8 cellular contexts compared by ENCODE assay signal in the genomic region with DNA sequence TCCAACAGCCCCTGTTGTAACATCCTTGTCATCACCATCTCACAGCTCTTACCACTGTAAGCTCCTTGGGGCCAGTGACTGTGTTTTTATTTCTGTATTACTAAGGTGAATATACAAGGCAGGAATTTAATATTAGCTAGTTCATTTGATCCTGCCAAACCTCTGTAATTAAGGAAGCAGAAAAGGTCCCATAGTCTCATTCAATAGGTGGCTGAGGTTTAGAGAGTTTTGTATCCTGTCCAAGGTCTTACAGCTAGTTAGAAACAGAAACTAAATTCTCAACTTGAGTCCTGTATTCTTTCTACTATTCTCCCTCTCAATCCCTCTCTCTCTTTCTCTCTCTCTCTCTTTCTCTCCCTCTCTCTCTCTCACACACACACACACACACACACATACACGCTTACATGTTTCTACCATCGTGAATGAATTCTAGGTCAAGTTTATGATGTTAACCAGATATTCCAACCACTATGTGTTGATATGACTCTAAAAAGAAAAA. TPM values are rescaled to one million over a fixed set of nuclear protein-coding genes. Genes with fewer than 3 reads are reported as not detected.
DNase-seq lines count a peak whose midpoint lies in the region; ATAC-seq and TF ChIP-seq lines count a peak whose summit lies in the region.

No MANE protein-coding gene starts in this region.

- peak overlapping the region in 3 of 5 experiments; percentile 0 to 62 (median 61) for H3K27ac Mint-ChIP-seq in brain

- H3K4me2 ChIP-seq in BLaER1, result peak overlapping the region; percentile 66

- H3K36me3 Mint-ChIP-seq in brain, result no peaks in the 10 kb centered on the region

- peak overlapping the region in 4 of 5 experiments; percentile 0 to 82 (median 21) for H3K4me3 Mint-ChIP-seq in brain

- no peak for TF ChIP-seq CTCF in brain (conservative IDR thresholded peaks at IDR 0.05)
- no peak for TF ChIP-seq CTCF in GM20000 (IDR thresholded peaks at IDR 0.05; ENCODE audit: extremely low read depth, missing control alignments)

- H4K20me1 ChIP-seq in BLaER1, result no peaks in the 10 kb centered on the region

- no peaks in the 10 kb centered on the region for H3K9me3 Mint-ChIP-seq in brain

- ATAC-seq in GM19455 (IDR thresholded peaks at IDR 0.05; ENCODE audit: unreplicated experiment), result peak; percentile 32
- peak; percentile 35 for ATAC-seq in HG03571 (IDR thresholded peaks at IDR 0.05; ENCODE audit: unreplicated experiment)

- no peak overlapping the region for H3K4me3 ChIP-seq in BLaER1
- H3K4me3 ChIP-seq in mononuclear cell (ENCODE audit: low read length), result peak overlapping the region; percentile 64

- 0 out of 2 replicates have a peak overlapping the region, but pooled peaks have one; percentile 12 for H3K27ac ChIP-seq in BLaER1

- no peak overlapping the region for H3K9ac ChIP-seq in BLaER1

- H3K27me3 ChIP-seq in BLaER1, result no peaks in the 10 kb centered on the region
- no peaks in the 10 kb centered on the region for H3K27me3 ChIP-seq in mononuclear cell (ENCODE audit: insufficient read depth, low read length)

- H3K36me3 ChIP-seq in BLaER1, result no peaks in the 10 kb centered on the region

- peaks cover 5% of the 10 kb centered on the region for H3K27me3 Mint-ChIP-seq in brain

- peaks cover 22% of the 10 kb centered on the region for H3K4me1 Mint-ChIP-seq in brain

- no peak for DNase-seq in NCI-H2171 (lab: John Stamatoyannopoulos, UW)
- no peak for DNase-seq in GM20000 (ENCODE audit: low spot score)
- DNase-seq in NCI-H748 (lab: John Stamatoyannopoulos, UW; ENCODE audit: unreplicated experiment), result no peak

- H3K4me1 ChIP-seq in BLaER1, result peaks cover 41% of the 10 kb centered on the region
- peaks cover 64% of the 10 kb centered on the region for H3K4me1 ChIP-seq in mononuclear cell (ENCODE audit: insufficient read depth, low read length)

- H3K9me3 ChIP-seq in BLaER1 (no peaks in the 10 kb centered on the region), mononuclear cell (ENCODE audit: low read depth, low read length) (no peaks in the 10 kb centered on the region)

RNA-seq across cellular contexts. Expression of a gene that starts 0.5 kb away (rescaled TPM):
- polyA plus RNA-seq in brain (ENCODE audit: insufficient read depth, low read depth, low replicate concordance), result 2.2 TPM
- 92.7 TPM for total RNA-seq in mononuclear cell

RNA-seq across cellular contexts. Expression of a gene that starts 31.4 kb away (rescaled TPM):
- polyA plus RNA-seq in brain (ENCODE audit: insufficient read depth, low read depth, low replicate concordance), result 7.8 TPM
- total RNA-seq in mononuclear cell, result 141 TPM
